In the genomic region with DNA sequence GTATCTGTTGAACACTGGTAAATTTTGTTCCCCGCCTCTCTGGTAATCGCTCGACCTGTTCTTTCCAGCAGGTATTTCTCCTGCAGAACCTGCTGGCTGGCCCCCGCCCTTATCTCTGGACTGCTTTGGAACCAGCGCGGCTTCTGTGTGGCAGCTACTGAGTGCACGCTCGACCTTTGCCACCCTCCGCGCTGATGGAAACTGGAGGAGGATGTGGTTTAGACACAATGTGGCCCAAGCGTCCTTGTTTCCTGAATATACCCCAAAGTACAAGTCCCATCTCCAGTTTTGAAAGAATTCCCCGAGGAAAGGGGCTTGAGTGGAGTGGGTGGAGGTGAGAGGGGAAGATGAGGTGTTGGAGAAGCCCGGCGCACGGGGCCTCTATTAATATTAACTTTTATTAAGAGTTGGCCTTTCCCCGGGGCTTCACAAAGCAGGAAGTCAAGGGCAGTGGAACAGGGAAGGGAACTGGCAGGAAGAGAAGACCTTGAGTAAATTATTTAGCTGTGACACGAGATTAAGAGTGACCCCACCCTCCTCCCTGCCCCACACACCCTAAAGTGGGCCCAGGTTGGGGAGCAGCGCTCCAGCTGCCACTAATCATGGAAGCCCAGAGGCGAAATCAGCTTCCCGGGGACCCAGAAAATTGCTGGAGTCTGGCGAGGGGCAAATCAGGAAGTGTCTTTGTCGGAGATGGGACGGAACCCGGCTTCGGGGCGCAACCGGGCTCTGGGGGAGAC, we compare ENCODE assay signal across 8 cellular contexts. TPM values are rescaled to one million over a fixed set of nuclear protein-coding genes. Genes with fewer than 3 reads are reported as not detected.
A peak's percentile ranks its signal among the peaks of the same experiment; 100 is the strongest.
DNase-seq lines count a peak whose midpoint lies in the region; ATAC-seq and TF ChIP-seq lines count a peak whose summit lies in the region.

No MANE protein-coding gene starts in this region.

- H3K4me3 ChIP-seq in IMR-90 (ENCODE audit: insufficient read depth, low read depth, low read length) (peak overlapping the region; percentile 38; the same call in 1 of the 2 replicates), endocrine pancreas (ENCODE audit: control insufficient read depth, insufficient read depth, low read length) (no peak overlapping the region), foreskin fibroblast (ENCODE audit: low read depth in 1 of 2, low read length in 2 of 2) (peak overlapping the region in 1 of 2 donors; percentile 43)

- no peaks in the 10 kb centered on the region for H4K20me1 ChIP-seq in IMR-90 (ENCODE audit: insufficient read depth, low read length)

- no peak overlapping the region for H3K23ac ChIP-seq in IMR-90 (ENCODE audit: low read depth, low read length)

- TF ChIP-seq RAD21 in IMR-90 (IDR thresholded peaks at IDR 0.05; ENCODE audit: low read length) = no peak

- H2BK15ac ChIP-seq in IMR-90 (ENCODE audit: low read depth, low read length) = no peak overlapping the region

- TF ChIP-seq POLR2A in IMR-90 (IDR thresholded peaks at IDR 0.05; ENCODE audit: low read depth, low read length) = no peak

- H4K91ac ChIP-seq in IMR-90 (ENCODE audit: insufficient read depth, low read depth, low read length) = no peak overlapping the region

- no peak overlapping the region for H4K8ac ChIP-seq in IMR-90 (ENCODE audit: low read depth in 2 of 2, low read length in 2 of 2)

- H3K79me1 ChIP-seq in IMR-90 (ENCODE audit: low read depth in 1 of 2, low read length in 2 of 2) = no peaks in the 10 kb centered on the region

- H2AK5ac ChIP-seq in IMR-90 (ENCODE audit: low read depth, low read length) = no peak overlapping the region

- TF ChIP-seq CTCF in IMR-90 (conservative IDR thresholded peaks at IDR 0.05; ENCODE audit: low read depth, low read length) (no peak), omental fat pad (IDR thresholded peaks at IDR 0.05) (no peak), foreskin fibroblast (IDR thresholded peaks at IDR 0.05; ENCODE audit: low read depth, low read length) (no peak)

- H3K27me3 ChIP-seq in IMR-90 (ENCODE audit: control insufficient read depth, insufficient read depth, low read length) (peaks cover 49% of the 10 kb centered on the region), endocrine pancreas (ENCODE audit: control insufficient read depth, insufficient read depth, low read length) (no peaks in the 10 kb centered on the region)

- no peak overlapping the region for H3K14ac ChIP-seq in IMR-90 (replicated peaks; ENCODE audit: low read depth, low read length)

- H2AFZ ChIP-seq in IMR-90 (replicated peaks; ENCODE audit: low read length, poor library complexity) = peak overlapping the region; percentile 92

- no peaks in the 10 kb centered on the region for H3K36me3 ChIP-seq in IMR-90 (ENCODE audit: control insufficient read depth, insufficient read depth, low read length)
- no peaks in the 10 kb centered on the region for H3K36me3 ChIP-seq in endocrine pancreas (ENCODE audit: control insufficient read depth, insufficient read depth, low read length)

- intact Hi-C loops in IMR-90 (cut with micrococcal nuclease) = loop anchor here (1.0 to 10.0 kb wide), 3 partner anchors 86 to 578 kb away; no protein-coding TSS in a partner anchor

- H2BK5ac ChIP-seq in IMR-90 (ENCODE audit: low read depth, low read length, poor library complexity, severe bottlenecking) = no peak overlapping the region

- in situ Hi-C loops in IMR-90 (cut with MboI; ENCODE audit: low sequenced_read_pairs) = no loop called here

- no peak overlapping the region for H3K4ac ChIP-seq in IMR-90 (ENCODE audit: low read depth, low read length)

- CTCF ChIA-PET in IMR-90 (lab: Yijun Ruan, JAX) = interaction anchor here (0.7 to 2.1 kb wide), 11 partner anchors 11 to 591 kb away, joined by 3 to 10 read pairs (median 4); no protein-coding TSS in a partner anchor

- no peak overlapping the region for H3K18ac ChIP-seq in IMR-90 (ENCODE audit: low read depth, low read length)

- no TSS peak for BruUV-seq in IMR-90 (replicated peaks; lab: Mats Ljungman, UMichigan)

- DNase-seq in GF-D8 (lab: John Stamatoyannopoulos, UW) = peak; percentile 35
- DNase-seq in IMR-90 = no peak
- no peak for DNase-seq in omental fat pad (ENCODE audit: low spot score)
- DNase-seq in NCI-H524 treated with DMSO at 0.1 percent for 48 hours (lab: John Stamatoyannopoulos, UW) = no peak
- no peak for DNase-seq in foreskin fibroblast
- no peak for DNase-seq in EL
- no peak for DNase-seq in globus pallidus (ENCODE audit: low spot score)

- dilution Hi-C loops in IMR-90 (cut with HindIII; ENCODE audit: low sequenced_read_pairs, unreplicated experiment) = no loop called here

- H3K56ac ChIP-seq in IMR-90 (ENCODE audit: extremely low read depth, insufficient read depth, low read length) = no peak overlapping the region

- no peak overlapping the region for H2BK20ac ChIP-seq in IMR-90 (ENCODE audit: low read depth, low read length)

- no peak overlapping the region for H2BK120ac ChIP-seq in IMR-90 (ENCODE audit: low read depth, low read length)

- ATAC-seq in IMR-90 (ENCODE audit: low read depth) (no peak), omental fat pad (ENCODE audit: low FRiP score) (peak; percentile 16)

- 2% methylated on average over 6 of the region's 27 CpGs; no CpG with 5 or more reads in 1 of the 2 experiments for WGBS in IMR-90 (ENCODE audit: extremely low coverage in 2 of 2, insufficient read length in 1 of 2), 2 experiments

- H3K9ac ChIP-seq in IMR-90 (ENCODE audit: low read depth, low read length) = no peak overlapping the region
- H3K9ac ChIP-seq in endocrine pancreas (ENCODE audit: control insufficient read depth, insufficient read depth, low read length) = peak overlapping the region; percentile 61

- no peak overlapping the region for H3K27ac ChIP-seq in IMR-90 (ENCODE audit: insufficient read depth, low read length)

- no peak overlapping the region for H4K5ac ChIP-seq in IMR-90 (ENCODE audit: low read depth, low read length)

- no peaks in the 10 kb centered on the region for H3K9me3 ChIP-seq in IMR-90 (ENCODE audit: control insufficient read depth, insufficient read depth, low read length)
- no peaks in the 10 kb centered on the region for H3K9me3 ChIP-seq in endocrine pancreas (ENCODE audit: control insufficient read depth, low read length)

- no peak overlapping the region for H2AK9ac ChIP-seq in IMR-90 (replicated peaks; ENCODE audit: low read depth, low read length, poor library complexity)

- POLR2A ChIA-PET in IMR-90 (lab: Charles Lee; ENCODE audit: unreplicated experiment) = no interaction called here

- peak overlapping the region; percentile 51; the same call in 1 of the 2 replicates for H3K4me2 ChIP-seq in IMR-90 (ENCODE audit: low read depth, low read length)

- H3K9me1 ChIP-seq in IMR-90 (ENCODE audit: insufficient read depth, low read length) = no peaks in the 10 kb centered on the region

- H3K4me1 ChIP-seq in IMR-90 (ENCODE audit: control insufficient read depth, insufficient read depth, low read length) = no peaks in the 10 kb centered on the region
- H3K4me1 ChIP-seq in endocrine pancreas (ENCODE audit: control insufficient read depth, insufficient read depth, low read length) = no peaks in the 10 kb centered on the region

TF ChIP-seq in IMR-90, 13 proteins besides CTCF, POLR2A, EP300 and RAD21:
- TF ChIP-seq MXI1 (IDR thresholded peaks at IDR 0.05; ENCODE audit: borderline replicate concordance, low read depth, low read length) = no peak

RNA-seq across cellular contexts. Expression of a gene that starts 16.0 kb away (rescaled TPM):
- total RNA-seq in IMR-90 (2012; rRNA removed) (not detected in 2 replicates), omental fat pad (not detected)
- polyA plus RNA-seq in IMR-90 (2012; rRNA removed) = not detected in 2 replicates
- not detected in 2 replicates for polyA plus RNA-seq in IMR-90 (2012; cell fraction: cytosol; rRNA removed)
- not detected in 2 replicates for polyA plus RNA-seq in IMR-90 (2012; cell fraction: nucleus; rRNA removed; ENCODE audit: low replicate concordance)

RNA-seq across cellular contexts. Expression of a gene that starts 33.3 kb away (rescaled TPM):
- not detected in 2 replicates for total RNA-seq in IMR-90 (2012; rRNA removed)
- not detected in 2 replicates for polyA plus RNA-seq in IMR-90 (2012; rRNA removed)
- not detected in 2 replicates for polyA plus RNA-seq in IMR-90 (2012; cell fraction: cytosol; rRNA removed)
- not detected in 2 replicates for polyA plus RNA-seq in IMR-90 (2012; cell fraction: nucleus; rRNA removed; ENCODE audit: low replicate concordance)
- not detected for total RNA-seq in omental fat pad

RNA-seq across cellular contexts. Expression of a gene that starts 35.4 kb away (rescaled TPM):
- total RNA-seq in IMR-90 (2012; rRNA removed) = not detected in 2 replicates
- polyA plus RNA-seq in IMR-90 (2012; rRNA removed) = not detected in 2 replicates
- not detected in 2 replicates for polyA plus RNA-seq in IMR-90 (2012; cell fraction: cytosol; rRNA removed)
- polyA plus RNA-seq in IMR-90 (2012; cell fraction: nucleus; rRNA removed; ENCODE audit: low replicate concordance) = not detected in 2 replicates
- 1 to 10 TPM in 1 of 4 donors, not detected in 3; 1.3 TPM for total RNA-seq in omental fat pad
